ENCODE assay signal across 24 cellular contexts in genomic region chr22:35348703-35349102, GRCh38. TPM values are rescaled to one million over a fixed set of nuclear protein-coding genes. Genes with fewer than 3 reads are reported as not detected.
DNase-seq lines count a peak whose midpoint lies in the region; ATAC-seq, FAIRE-seq and TF ChIP-seq lines count a peak whose summit lies in the region.
"Had no signal": no experiment of that assay in that cellular context is flagged by ENCODE, and none has a peak within 500 bp of the region (broad histone marks: within the 10 kb centered on the region; RNA-seq: fewer than 3 reads in every experiment).

No MANE protein-coding gene starts in this region.

- H3K4me3 Mint-ChIP-seq in stimulated activated memory B cell treated with anti-CD40 and anti-IgM and Interleukin-4, amounts not matched to agents 10 μg/mL and 1 μg/mL and 100 μg/mL, for 72 hours: no peak overlapping the region
- H3K4me3 Mint-ChIP-seq: CD8-positive, alpha-beta T cell had no signal

- no peaks in the 10 kb centered on the region for H3K27me3 ChIP-seq in BLaER1 treated with 17β-estradiol and CSF1 and Interleukin-3, amounts not matched to agents 10 nM and 100 nM
- H3K27me3 ChIP-seq in foreskin keratinocyte: no peaks in the 10 kb centered on the region

- no peak for ATAC-seq in stimulated activated memory B cell treated with anti-CD40 and anti-IgM and Interleukin-4, amounts not matched to agents 10 μg/mL and 1 μg/mL and 100 μg/mL, for 72 hours
- ATAC-seq in foreskin keratinocyte: no peak
- ATAC-seq in HG02840 (IDR thresholded peaks at IDR 0.05; ENCODE audit: low FRiP score, unreplicated experiment): no peak
- ATAC-seq: CD8-positive, alpha-beta T cell; HCT116 had no signal

- H3K4me2 ChIP-seq in BLaER1 treated with 17β-estradiol and CSF1 and Interleukin-3, amounts not matched to agents 10 nM and 100 nM: peak overlapping the region; percentile 89 to 98 (median 93)

- peak overlapping the region; percentile 93 for H3K27ac Mint-ChIP-seq in stimulated activated memory B cell treated with anti-CD40 and anti-IgM and Interleukin-4, amounts not matched to agents 10 μg/mL and 1 μg/mL and 100 μg/mL, for 72 hours
- H3K27ac Mint-ChIP-seq: CD8-positive, alpha-beta T cell had no signal

- H4K20me1 ChIP-seq in BLaER1 treated with 17β-estradiol and CSF1 and Interleukin-3, amounts not matched to agents 10 nM and 100 nM: peaks cover 0 to 37% (median 0%) of the 10 kb centered on the region in 11 experiments; a peak in 5 of 22 replicates

- H3K4me1 Mint-ChIP-seq in stimulated activated memory B cell treated with anti-CD40 and anti-IgM and Interleukin-4, amounts not matched to agents 10 μg/mL and 1 μg/mL and 100 μg/mL, for 72 hours: peaks cover 49% of the 10 kb centered on the region

- POLR2A ChIA-PET in RWPE1 (lab: Yijun Ruan, JAX; ENCODE audit: low non-redundant PET): no interaction called here

- no peaks in the 10 kb centered on the region for H3K9me3 Mint-ChIP-seq in stimulated activated memory B cell treated with anti-CD40 and anti-IgM and Interleukin-4, amounts not matched to agents 10 μg/mL and 1 μg/mL and 100 μg/mL, for 72 hours
- H3K9me3 Mint-ChIP-seq: CD8-positive, alpha-beta T cell had no signal

- CTCF ChIA-PET in RWPE1 (lab: Yijun Ruan, JAX): no interaction called here

- no peak for DNase-seq in RWPE1 (ENCODE audit: low spot score)
- peak; percentile 76 for DNase-seq in kidney
- DNase-seq in foreskin keratinocyte: no peak
- no peak for DNase-seq in activated CD4-positive, alpha-beta T cell treated with anti-CD3 and anti-CD28 coated beads, Interleukin-2, amount 50 U/mL, for 1 hour
- DNase-seq: Caco-2; CD8-positive, alpha-beta T cell; DMS 273 treated with DMSO at 0.1 percent for 48 hours; DMS79; EL; GF-D8; GOT3; KBM-7; MV-4-11; NCI-H1436 treated with DMSO at 0.1 percent for 48 hours; NCI-H187 treated with DMSO at 0.1 percent for 48 hours; NCI-H446 treated with DMSO at 0.1 percent for 48 hours; NCI-H82; NK-92 treated with Interleukin-12 subunit alpha and Interleukin-12 subunit beta, amount 100 ng/mL, for 24 hours; RPMI8226 had no signal

- H3K4me3 ChIP-seq in BLaER1 treated with 17β-estradiol and CSF1 and Interleukin-3, amounts not matched to agents 10 nM and 100 nM: no peak overlapping the region
- H3K4me3 ChIP-seq in kidney (ENCODE audit: low read length in 2 of 2): no peak overlapping the region

- H3K9ac ChIP-seq in BLaER1 treated with 17β-estradiol and CSF1 and Interleukin-3, amounts not matched to agents 10 nM and 100 nM: peak overlapping the region in 5 of 11 experiments; percentile 15 to 83 (median 67); a peak in 2 of 22 replicates
- no peak overlapping the region for H3K9ac ChIP-seq in kidney (ENCODE audit: low read length in 2 of 2)

- H3K4me1 ChIP-seq in BLaER1 treated with 17β-estradiol and CSF1 and Interleukin-3, amounts not matched to agents 10 nM and 100 nM: peaks cover 58 to 70% (median 66%) of the 10 kb centered on the region in 10 experiments
- H3K4me1 ChIP-seq in kidney (ENCODE audit: control insufficient read depth in 1 of 2, insufficient read depth in 1 of 2, low read depth in 1 of 2, low read length in 2 of 2) (peaks cover 0 to 15% of the 10 kb centered on the region in 2 donors), foreskin keratinocyte (peaks cover 3% of the 10 kb centered on the region)

- peaks cover 0 to under 1% (median 0%) of the 10 kb centered on the region in 11 experiments; a peak in 3 of 22 replicates for H3K9me3 ChIP-seq in BLaER1 treated with 17β-estradiol and CSF1 and Interleukin-3, amounts not matched to agents 10 nM and 100 nM (replicated peaks in 1 of 11)
- H3K9me3 ChIP-seq in kidney (ENCODE audit: control insufficient read depth in 1 of 2, low read length in 2 of 2): no peaks in the 10 kb centered on the region

- intact Hi-C loops in kidney (cut with DNase I): loop anchor here (10.0 kb wide), 1 partner anchor 236 kb away; no protein-coding TSS in a partner anchor

- H3K36me3 ChIP-seq in BLaER1 treated with 17β-estradiol and CSF1 and Interleukin-3, amounts not matched to agents 10 nM and 100 nM: peaks cover 0 to 46% (median 11%) of the 10 kb centered on the region in 11 experiments; a peak in 15 of 22 replicates
- H3K36me3 ChIP-seq in kidney (ENCODE audit: control insufficient read depth in 1 of 2, insufficient read depth in 2 of 2, low read length in 2 of 2): peaks cover 8 to 19% of the 10 kb centered on the region in 2 donors

- H3K36me3 Mint-ChIP-seq in stimulated activated memory B cell treated with anti-CD40 and anti-IgM and Interleukin-4, amounts not matched to agents 10 μg/mL and 1 μg/mL and 100 μg/mL, for 72 hours: peaks cover 22% of the 10 kb centered on the region

- no peak for TF ChIP-seq CTCF in RWPE1 (conservative IDR thresholded peaks at IDR 0.05; ENCODE audit: low read depth)
- TF ChIP-seq CTCF in kidney (IDR thresholded peaks at IDR 0.05; ENCODE audit: borderline replicate concordance, extremely low read depth, insufficient read depth): no peak
- no peak for TF ChIP-seq CTCF in foreskin keratinocyte (conservative IDR thresholded peaks at IDR 0.05)

- FAIRE-seq in kidney (lab: Jason Lieb, UNC): no peak
- FAIRE-seq: GM12892 had no signal

- H3K27me3 Mint-ChIP-seq in stimulated activated memory B cell treated with anti-CD40 and anti-IgM and Interleukin-4, amounts not matched to agents 10 μg/mL and 1 μg/mL and 100 μg/mL, for 72 hours: no peaks in the 10 kb centered on the region

- H3K27ac ChIP-seq in BLaER1 treated with 17β-estradiol and CSF1 and Interleukin-3, amounts not matched to agents 10 nM and 100 nM: peak overlapping the region in 1 of 11 experiments; percentile 82; a peak in 2 of 22 replicates
- H3K27ac ChIP-seq in RWPE1 (peak overlapping the region; percentile 68), kidney (ENCODE audit: low read depth in 2 of 2, low read length in 2 of 2) (no peak overlapping the region), foreskin keratinocyte (no peak overlapping the region)

RNA-seq across cellular contexts. Expression of gene HMOX1, which starts 32.2 kb away (rescaled TPM):
- total RNA-seq in kidney: 37.7 TPM
- polyA plus RNA-seq in kidney (ENCODE audit: insufficient read depth, low read depth, low replicate concordance): 234 TPM
- total RNA-seq in foreskin keratinocyte: 1.2 and 3.1 TPM in 2 replicates
- polyA plus RNA-seq in foreskin keratinocyte: 1.7 and 3.8 TPM in 2 replicates

RNA-seq across cellular contexts. Expression of gene TOM1, which starts 49.0 kb away (rescaled TPM):
- total RNA-seq in kidney (68.2 TPM), foreskin keratinocyte (9.0 and 10.0 TPM in 2 replicates)
- polyA plus RNA-seq in kidney (ENCODE audit: insufficient read depth, low read depth, low replicate concordance) (67.0 TPM), foreskin keratinocyte (8.9 and 10.4 TPM in 2 replicates)

RNA-seq across cellular contexts. Expression of gene MCM5, which starts 51.2 kb away (rescaled TPM):
- 26.4 TPM for total RNA-seq in kidney
- 10.2 TPM for polyA plus RNA-seq in kidney (ENCODE audit: insufficient read depth, low read depth, low replicate concordance)
- total RNA-seq in foreskin keratinocyte: 91.0 and 94.1 TPM in 2 replicates
- polyA plus RNA-seq in foreskin keratinocyte: 106 and 111 TPM in 2 replicates
